1 cellular context compared by ENCODE assay signal in genomic region chr6:138550346-138550767, GRCh38.
TF ChIP-seq lines count a peak whose summit lies in the region.

No MANE protein-coding gene starts in this region.

TF ChIP-seq in HepG2, 621 proteins besides CTCF, POLR2A, EP300 and RAD21 (continued from another document and continues in another):
- no peak; the same call in 1 of the 2 replicates for TF ChIP-seq YEATS4 (CRISPR knock-in tag; IDR thresholded peaks at IDR 0.05; ENCODE audit: borderline replicate concordance)
- TF ChIP-seq POGK (CRISPR knock-in tag; conservative IDR thresholded peaks at IDR 0.05) = no peak; the same call in 1 of the 2 replicates
- TF ChIP-seq TFDP2 (CRISPR knock-in tag; IDR thresholded peaks at IDR 0.05) = peak; percentile 62; the same call in 1 of the 2 replicates
- no peak for TF ChIP-seq RNF2 (conservative IDR thresholded peaks at IDR 0.05; ENCODE audit: low read depth)
- TF ChIP-seq FOSL1 (CRISPR knock-in tag; IDR thresholded peaks at IDR 0.05; ENCODE audit: borderline replicate concordance) = no peak
- TF ChIP-seq BORCS8-MEF2B (CRISPR knock-in tag; IDR thresholded peaks at IDR 0.05) = no peak
- peak; percentile 88 for TF ChIP-seq DPF2 (CRISPR knock-in tag; IDR thresholded peaks at IDR 0.05; ENCODE audit: borderline replicate concordance, low read depth)
- peak; percentile 38; the same call in 1 of the 2 replicates for TF ChIP-seq ZNF362 (CRISPR knock-in tag; IDR thresholded peaks at IDR 0.05; ENCODE audit: borderline replicate concordance)
- peak; percentile 89 to 92 for TF ChIP-seq NR2F1 (CRISPR knock-in tag; IDR thresholded peaks at IDR 0.05)
- no peak for TF ChIP-seq ZHX1 (CRISPR knock-in tag; IDR thresholded peaks at IDR 0.05; ENCODE audit: low read depth)
- TF ChIP-seq ZMYM3 (CRISPR knock-in tag; IDR thresholded peaks at IDR 0.05) = peak; percentile 69; the same call in 1 of the 2 replicates
- no peak; the same call in 1 of the 2 replicates for TF ChIP-seq ZNF788 (CRISPR knock-in tag; IDR thresholded peaks at IDR 0.05; ENCODE audit: borderline replicate concordance)
- no peak for TF ChIP-seq CCDC6 (CRISPR knock-in tag; IDR thresholded peaks at IDR 0.05)
- TF ChIP-seq KDM2A (CRISPR knock-in tag; IDR thresholded peaks at IDR 0.05; ENCODE audit: borderline replicate concordance, low read depth) = 0 out of 2 replicates have a peak, but pooled peaks have one; percentile 29
- TF ChIP-seq XBP1 (CRISPR knock-in tag; IDR thresholded peaks at IDR 0.05) = no peak
- TF ChIP-seq GRHL1 (CRISPR knock-in tag; conservative IDR thresholded peaks at IDR 0.05) = no peak
- no peak for TF ChIP-seq MLLT10 (CRISPR knock-in tag; IDR thresholded peaks at IDR 0.05)
- TF ChIP-seq ZBTB20 (CRISPR knock-in tag; IDR thresholded peaks at IDR 0.05; ENCODE audit: borderline replicate concordance, low read depth) = peak; percentile 91
- peak; percentile 85; the same call in 1 of the 2 replicates for TF ChIP-seq RXRA (CRISPR knock-in tag; IDR thresholded peaks at IDR 0.05)
- no peak; the same call in 1 of the 2 replicates for TF ChIP-seq ZNF816 (CRISPR knock-in tag; IDR thresholded peaks at IDR 0.05; ENCODE audit: borderline replicate concordance)
- no peak for TF ChIP-seq KLF13 (CRISPR knock-in tag; IDR thresholded peaks at IDR 0.05)
- TF ChIP-seq NFIB (CRISPR knock-in tag; IDR thresholded peaks at IDR 0.05; ENCODE audit: borderline replicate concordance) = no peak
- TF ChIP-seq SRSF9 (IDR thresholded peaks at IDR 0.05; ENCODE audit: borderline replicate concordance, insufficient read depth, low read depth, low read length, poor library complexity, severe bottlenecking) = no peak
- TF ChIP-seq KDM5A (IDR thresholded peaks at IDR 0.05; ENCODE audit: borderline replicate concordance, low read length) = no peak
- no peak for TF ChIP-seq ZSCAN31 (CRISPR knock-in tag; IDR thresholded peaks at IDR 0.05; ENCODE audit: low read depth)
- no peak for TF ChIP-seq ARNT2 (CRISPR knock-in tag; IDR thresholded peaks at IDR 0.05; ENCODE audit: low read depth)
- TF ChIP-seq ZBTB46 (CRISPR knock-in tag; IDR thresholded peaks at IDR 0.05; ENCODE audit: borderline replicate concordance) = no peak
- no peak for TF ChIP-seq MTERF4 (CRISPR knock-in tag; IDR thresholded peaks at IDR 0.05)
- no peak; the same call in 1 of the 2 replicates for TF ChIP-seq RFXAP (CRISPR knock-in tag; IDR thresholded peaks at IDR 0.05; ENCODE audit: borderline replicate concordance)
- no peak for TF ChIP-seq SP2 (CRISPR knock-in tag; IDR thresholded peaks at IDR 0.05)
- no peak; the same call in 1 of the 2 replicates for TF ChIP-seq MBD4 (IDR thresholded peaks at IDR 0.05; ENCODE audit: borderline replicate concordance, low read length)
- no peak for TF ChIP-seq ZNF552 (CRISPR knock-in tag; IDR thresholded peaks at IDR 0.05; ENCODE audit: borderline replicate concordance)
- peak; percentile 97 for TF ChIP-seq RXRB (CRISPR knock-in tag; IDR thresholded peaks at IDR 0.05; ENCODE audit: borderline replicate concordance)
- no peak for TF ChIP-seq ZFP90 (CRISPR knock-in tag; IDR thresholded peaks at IDR 0.05; ENCODE audit: borderline replicate concordance)
- no peak for TF ChIP-seq CSRNP2 (CRISPR knock-in tag; conservative IDR thresholded peaks at IDR 0.05; ENCODE audit: low read depth)
- no peak for TF ChIP-seq ATF5 (CRISPR knock-in tag; IDR thresholded peaks at IDR 0.05; ENCODE audit: low read depth)
- no peak; the same call in 1 of the 2 replicates for TF ChIP-seq E2F1 (CRISPR knock-in tag; IDR thresholded peaks at IDR 0.05)
- TF ChIP-seq ZNF138 (CRISPR knock-in tag; IDR thresholded peaks at IDR 0.05; ENCODE audit: low read depth) = no peak
- no peak for TF ChIP-seq ZNF720 (CRISPR knock-in tag; IDR thresholded peaks at IDR 0.05)
- no peak for TF ChIP-seq XRCC5 (optimal IDR thresholded peaks at IDR 0.05; ENCODE audit: low read length)
- TF ChIP-seq ZNF644 (CRISPR knock-in tag; IDR thresholded peaks at IDR 0.05; ENCODE audit: low read depth) = peak; percentile 91
- no peak for TF ChIP-seq NONO (IDR thresholded peaks at IDR 0.05)
- TF ChIP-seq NONO (CRISPR knock-in tag; conservative IDR thresholded peaks at IDR 0.05) = no peak
- TF ChIP-seq PRDM15 (CRISPR knock-in tag; IDR thresholded peaks at IDR 0.05) = no peak
- peak; percentile 98 for TF ChIP-seq SALL1 (CRISPR knock-in tag; IDR thresholded peaks at IDR 0.05)
